ENCODE assay signal across 9 cellular contexts in genomic region chr2:109905796-109906195, GRCh38. TPM values are rescaled to one million over a fixed set of nuclear protein-coding genes. Genes with fewer than 3 reads are reported as not detected.
DNase-seq lines count a peak whose midpoint lies in the region; ATAC-seq, FAIRE-seq and TF ChIP-seq lines count a peak whose summit lies in the region.
"Not testable (repeated sequence)": the region's sequence is repeated elsewhere in the genome, so short reads cannot be mapped to it uniquely, and the experiment has no call there.
"Had no signal": no experiment of that assay in that cellular context is flagged by ENCODE, and none has a peak within 500 bp of the region (broad histone marks: within the 10 kb centered on the region; RNA-seq: fewer than 3 reads in every experiment).

No MANE protein-coding gene starts in this region.

- FAIRE-seq in A549 (lab: Jason Lieb, UNC), result not testable (repeated sequence)

- H3K9me3 ChIP-seq in A549, right lobe of liver: not testable (repeated sequence)

- not testable (repeated sequence) for TF ChIP-seq CTCF in A549 (IDR thresholded peaks at IDR 0.05); right lobe of liver (IDR thresholded peaks at IDR 0.05)

- DNase-seq in A549 (ENCODE audit: low read depth in 1 of 2, low spot score in 1 of 2); right lobe of liver: not testable (repeated sequence)

- H3K4me2 ChIP-seq in A549, result not testable (repeated sequence)

- H3K36me3 Mint-ChIP-seq in activated T-helper 17 cell treated with anti-CD3 and anti-CD28 coated beads, Interleukin-2, amount 50 U/mL, for 72 hours (ENCODE audit: low read depth), result not testable (repeated sequence)

- TF ChIP-seq EP300 in A549 (IDR thresholded peaks at IDR 0.05), result not testable (repeated sequence)

- not testable (repeated sequence) for H3K27me3 Mint-ChIP-seq in activated T-helper 17 cell treated with anti-CD3 and anti-CD28 coated beads, Interleukin-2, amount 50 U/mL, for 72 hours

- not testable (repeated sequence) for H3K4me3 ChIP-seq in A549, right lobe of liver

- not testable (repeated sequence) for H3K9me3 Mint-ChIP-seq in activated T-helper 17 cell treated with anti-CD3 and anti-CD28 coated beads, Interleukin-2, amount 50 U/mL, for 72 hours

- not testable (repeated sequence) for H3K4me1 Mint-ChIP-seq in activated T-helper 17 cell treated with anti-CD3 and anti-CD28 coated beads, Interleukin-2, amount 50 U/mL, for 72 hours

- H3K4me1 ChIP-seq in A549, right lobe of liver: not testable (repeated sequence)

- intact Hi-C loops in right lobe of liver (cut with DNase I), result not testable (repeated sequence)

- not testable (repeated sequence) for H3K36me3 ChIP-seq in right lobe of liver

- not testable (repeated sequence) for H3K27ac ChIP-seq in A549, right lobe of liver

- not testable (repeated sequence) for H3K4me3 Mint-ChIP-seq in activated T-helper 17 cell treated with anti-CD3 and anti-CD28 coated beads, Interleukin-2, amount 50 U/mL, for 72 hours

- peak; percentile 91 to 92 for ATAC-seq in A549
- peak; percentile 84 for ATAC-seq in GM19035 (IDR thresholded peaks at IDR 0.05; ENCODE audit: unreplicated experiment)
- peak; percentile 78 for ATAC-seq in GM21515 (IDR thresholded peaks at IDR 0.05; ENCODE audit: unreplicated experiment)
- ATAC-seq in HG02623 (IDR thresholded peaks at IDR 0.05; ENCODE audit: unreplicated experiment), result peak; percentile 92
- peak; percentile 80 for ATAC-seq in HG03064 (IDR thresholded peaks at IDR 0.05; ENCODE audit: low read depth, unreplicated experiment)
- ATAC-seq in HG03457 (IDR thresholded peaks at IDR 0.05; ENCODE audit: unreplicated experiment), result peak; percentile 60
- ATAC-seq in activated T-helper 17 cell treated with anti-CD3 and anti-CD28 coated beads, Interleukin-2, amount 50 U/mL, for 72 hours (replicated peaks), result peak; percentile 70
- peak; percentile 11 to 87 (median 54) for ATAC-seq in right lobe of liver

- TF ChIP-seq POLR2A in A549 (IDR thresholded peaks at IDR 0.05; ENCODE audit: low read length); right lobe of liver (IDR thresholded peaks at IDR 0.05): not testable (repeated sequence)

- TF ChIP-seq RAD21 in A549 (conservative IDR thresholded peaks at IDR 0.05 in 1 of 2, IDR thresholded peaks at IDR 0.05 in 1 of 2), result not testable (repeated sequence)

- CTCF ChIA-PET in A549 (lab: Yijun Ruan, JAX), result not testable (repeated sequence)

- POLR2A ChIA-PET in A549 (lab: Yijun Ruan, JAX), result not testable (repeated sequence)

- WGBS in A549 (ENCODE audit: missing lambda C conversion rate), result no CpG with 5 or more reads among the region's 8 CpGs
- no CpG with 5 or more reads among the region's 8 CpGs for WGBS in right lobe of liver (ENCODE audit: insufficient coverage, low coverage, low lambda C conversion rate, missing lambda C conversion rate)

- H3K27ac Mint-ChIP-seq in activated T-helper 17 cell treated with anti-CD3 and anti-CD28 coated beads, Interleukin-2, amount 50 U/mL, for 72 hours, result not testable (repeated sequence)

- H3K27me3 ChIP-seq in right lobe of liver, result not testable (repeated sequence)

RNA-seq across cellular contexts. Expression of gene LIMS3, which starts 7.3 kb away (rescaled TPM):
- not detected in 2 replicates for polyA plus RNA-seq in A549 (2011; rRNA removed)
- 0.04 TPM in 1 of 2 replicates, not detected in the other for polyA plus RNA-seq in A549 (2012; cell fraction: cytosol; rRNA removed)
- not detected in 2 replicates for polyA plus RNA-seq in A549 (2012; cell fraction: nucleus; rRNA removed)
- not detected in 3 replicates for polyA plus RNA-seq in A549 (2017; fragmentation: RNase III; extraction: RNeasy Plus Mini Kit Qiagen cat#74134 plus additional on column Dnase treatment)
- polyA minus RNA-seq in A549 (2011; rRNA and poly(A)+ RNA removed), result not detected in 2 replicates
- total RNA-seq in activated T-helper 17 cell treated with anti-CD3 and anti-CD28 coated beads, Interleukin-2, amount 50 U/mL, for 72 hours, result 1 to 10 TPM in 1 of 2 donors, under 1 TPM in 1; 0.65 to 2.8 TPM
- total RNA-seq in right lobe of liver, result 1 to 10 TPM in 1 of 6 experiments, under 1 TPM in 3, not detected in 2; 0.22 to 1.0 (median 0.34) TPM
- total RNA-seq: activated T-helper 2 cell treated with anti-CD3 and anti-CD28 coated beads, Interferon-gamma antibody, Interleukin-2, Interleukin-4, amounts not matched to agents 10 μg/mL and 5 μg/mL and 100 μg/mL, durations not matched to agents 14 hours and 24 hours and 36 hours had no signal
